In genomic region chr17:47897561-47897960, GRCh38 we compare ENCODE assay signal across 8 cellular contexts. TPM values are rescaled to one million over a fixed set of nuclear protein-coding genes. Genes with fewer than 3 reads are reported as not detected.
DNase-seq lines count a peak whose midpoint lies in the region; ATAC-seq and TF ChIP-seq lines count a peak whose summit lies in the region.

No MANE protein-coding gene starts in this region.

- H3K4me3 Mint-ChIP-seq in chondrocyte (ENCODE audit: unreplicated experiment) = peak overlapping the region; percentile 83

- peak overlapping the region; percentile 94 for H3K27ac Mint-ChIP-seq in chondrocyte (ENCODE audit: unreplicated experiment)

- H2AFZ ChIP-seq in ACC112 (ENCODE audit: low read length, unreplicated experiment) = no peak overlapping the region

- H3K4me1 Mint-ChIP-seq in chondrocyte (ENCODE audit: low read depth) = peaks cover 52% of the 10 kb centered on the region

- H3K9me3 ChIP-seq in muscle layer of duodenum (ENCODE audit: control insufficient read depth in 1 of 2, low read length in 2 of 2) = no peaks in the 10 kb centered on the region

- TF ChIP-seq CTCF in chondrocyte (IDR thresholded peaks at IDR 0.05) (no peak), GM10266 (IDR thresholded peaks at IDR 0.05; ENCODE audit: control insufficient read depth, insufficient read depth, low read depth, missing control alignments) (no peak)

- no peaks in the 10 kb centered on the region for H3K36me3 Mint-ChIP-seq in chondrocyte (ENCODE audit: low read depth)

- H3K4me3 ChIP-seq in ACC112 (ENCODE audit: low read depth, low read length) (peak overlapping the region; percentile 80), muscle layer of duodenum (ENCODE audit: low read depth in 1 of 2, low read length in 2 of 2) (peak overlapping the region; percentile 92 to 96)
- peak overlapping the region; percentile 95 for H3K4me3 ChIP-seq in Jurkat, Clone E6-1 (ENCODE audit: low read length)

- no peak for ATAC-seq in HG03469 (IDR thresholded peaks at IDR 0.05; ENCODE audit: unreplicated experiment)
- ATAC-seq in HG03432 (IDR thresholded peaks at IDR 0.05; ENCODE audit: unreplicated experiment) = no peak

- peaks cover 16% of the 10 kb centered on the region for H3K79me2 ChIP-seq in ACC112 (ENCODE audit: control insufficient read depth, insufficient read depth, low read length, unreplicated experiment)

- H3K9me3 Mint-ChIP-seq in chondrocyte (ENCODE audit: low read depth) = no peaks in the 10 kb centered on the region

- no peaks in the 10 kb centered on the region for H3K27me3 ChIP-seq in ACC112 (ENCODE audit: insufficient read depth, low read length)
- no peaks in the 10 kb centered on the region for H3K27me3 ChIP-seq in muscle layer of duodenum (ENCODE audit: low read depth, low read length)

- H3K36me3 ChIP-seq in ACC112 (ENCODE audit: insufficient read depth, low read length) (no peaks in the 10 kb centered on the region), muscle layer of duodenum (ENCODE audit: control insufficient read depth in 1 of 2, insufficient read depth in 2 of 2, low read length in 2 of 2) (peaks cover 0 to 15% of the 10 kb centered on the region in 2 donors)

- H3K27me3 Mint-ChIP-seq in chondrocyte (ENCODE audit: low read depth) = no peaks in the 10 kb centered on the region

- H3K4me1 ChIP-seq in ACC112 (ENCODE audit: control insufficient read depth, insufficient read depth, low read length, unreplicated experiment) (peaks cover 16% of the 10 kb centered on the region), muscle layer of duodenum (ENCODE audit: control insufficient read depth in 1 of 2, insufficient read depth in 2 of 2, low read length in 2 of 2) (peaks cover 17 to 37% of the 10 kb centered on the region in 2 donors)

- no peak overlapping the region for H3K27ac ChIP-seq in ACC112 (ENCODE audit: low read depth, low read length)
- H3K27ac ChIP-seq in muscle layer of duodenum (ENCODE audit: low read length) = peak overlapping the region; percentile 98

- DNase-seq in Jurkat, Clone E6-1 (ENCODE audit: low read depth, low spot score) = no peak
- no peak for DNase-seq in chondrocyte (ENCODE audit: low spot score)
- DNase-seq in islet precursor cell = no peak
- DNase-seq in GM10266 (ENCODE audit: extremely low spot score) = no peak

RNA-seq across cellular contexts. Expression of gene SP2, which starts 1.5 kb away (rescaled TPM):
- 12.6 TPM for polyA plus RNA-seq in Jurkat, Clone E6-1 (2012; ENCODE audit: insufficient read depth, insufficient read length)
- total RNA-seq in chondrocyte = 13.5 to 16.8 TPM (median 16.0 TPM) in 3 replicates

RNA-seq across cellular contexts. Expression of gene PNPO, which starts 43.8 kb away (rescaled TPM):
- polyA plus RNA-seq in Jurkat, Clone E6-1 (2012; ENCODE audit: insufficient read depth, insufficient read length) = 23.6 TPM
- total RNA-seq in chondrocyte = 6.3 to 9.0 TPM (median 8.2 TPM) in 3 replicates

RNA-seq across cellular contexts. Expression of gene SP6, which starts 46.6 kb away (rescaled TPM):
- polyA plus RNA-seq in Jurkat, Clone E6-1 (2012; ENCODE audit: insufficient read depth, insufficient read length) = not detected
- total RNA-seq in chondrocyte = 0.05 to 0.15 TPM (median 0.08 TPM) in 3 replicates

RNA-seq across cellular contexts. Expression of gene SCRN2, which starts 56.5 kb away (rescaled TPM):
- polyA plus RNA-seq in Jurkat, Clone E6-1 (2012; ENCODE audit: insufficient read depth, insufficient read length) = 50.8 TPM
- total RNA-seq in chondrocyte = 14.9 to 32.9 TPM (median 15.7 TPM) in 3 replicates
